In genomic region chr1:2238361-2239055, GRCh38 we compare ENCODE assay signal across 14 cellular contexts. TPM values are rescaled to one million over a fixed set of nuclear protein-coding genes. Genes with fewer than 3 reads are reported as not detected.
DNase-seq lines count a peak whose midpoint lies in the region; ATAC-seq and TF ChIP-seq lines count a peak whose summit lies in the region.
"Had no signal": no experiment of that assay in that cellular context is flagged by ENCODE, and none has a peak within 500 bp of the region (broad histone marks: within the 10 kb centered on the region; RNA-seq: fewer than 3 reads in every experiment).

No MANE protein-coding gene starts in this region.

- no peak for TF ChIP-seq CTCF in mesothelial cell of epicardium (IDR thresholded peaks at IDR 0.05; ENCODE audit: unreplicated experiment)
- no peak for TF ChIP-seq CTCF in tibial artery (IDR thresholded peaks at IDR 0.05)

- peak overlapping the region; percentile 90 to 94 for H3K27ac ChIP-seq in tibial artery

- no peaks in the 10 kb centered on the region for H3K27me3 Mint-ChIP-seq in effector memory CD8-positive, alpha-beta T cell
- no peaks in the 10 kb centered on the region for H3K27me3 Mint-ChIP-seq in mesothelial cell of epicardium (ENCODE audit: low read depth)
- H3K27me3 Mint-ChIP-seq: activated CD8-positive, alpha-beta memory T cell treated with anti-CD3 and anti-CD28 coated beads, Interleukin-2, amount 10 ng/mL, durations not matched to agents 7 days and 5 days had no signal

- no peak for DNase-seq in activated naive CD4-positive, alpha-beta T cell treated with anti-CD3 and anti-CD28 coated beads, Interleukin-2, amount 50 U/mL, for 72 hours (ENCODE audit: low spot score in 2 of 2)
- DNase-seq in activated naive CD4-positive, alpha-beta T cell (lab: John Stamatoyannopoulos, UW) = no peak
- DNase-seq in effector memory CD8-positive, alpha-beta T cell = no peak
- DNase-seq in mesothelial cell of epicardium (ENCODE audit: low spot score in 2 of 2, unreplicated experiment in 2 of 2) (no peak), tibial artery (no peak), SHP77 treated with DMSO at 0.1 percent for 48 hours (lab: John Stamatoyannopoulos, UW) (no peak), hepatic stellate cell (ENCODE audit: low spot score) (no peak), NCI-H2107 (lab: John Stamatoyannopoulos, UW) (no peak)
- DNase-seq: activated CD8-positive, alpha-beta memory T cell treated with anti-CD3 and anti-CD28 coated beads, Interleukin-2, amount 10 ng/mL, durations not matched to agents 7 days and 5 days; aorta; DMS79; midbrain; NCI-H1105; NCI-H524 treated with DMSO at 0.1 percent for 48 hours had no signal

- peaks cover 0 to 7% (median 0%) of the 10 kb centered on the region in 3 donors for H3K36me3 ChIP-seq in tibial artery

- no peak for ATAC-seq in activated naive CD4-positive, alpha-beta T cell treated with anti-CD3 and anti-CD28 coated beads, Interleukin-2, amount 50 U/mL, for 72 hours
- no peak for ATAC-seq in effector memory CD8-positive, alpha-beta T cell (replicated peaks)
- ATAC-seq: activated CD8-positive, alpha-beta memory T cell treated with anti-CD3 and anti-CD28 coated beads, Interleukin-2, amount 10 ng/mL, durations not matched to agents 7 days and 5 days had no signal

- H3K9me3 ChIP-seq in tibial artery = no peaks in the 10 kb centered on the region

- intact Hi-C loops in tibial artery (cut with DNase I; ENCODE audit: low total_unique reads) = no loop called here

- H3K27me3 ChIP-seq in tibial artery = no peaks in the 10 kb centered on the region

- peak overlapping the region; percentile 16 to 40 for H3K4me3 ChIP-seq in tibial artery

- H3K27ac Mint-ChIP-seq in activated naive CD4-positive, alpha-beta T cell treated with anti-CD3 and anti-CD28 coated beads, Interleukin-2, amount 50 U/mL, for 72 hours = peak overlapping the region; percentile 65 to 92
- peak overlapping the region; percentile 92 to 99 for H3K27ac Mint-ChIP-seq in effector memory CD8-positive, alpha-beta T cell
- peak overlapping the region; percentile 87 for H3K27ac Mint-ChIP-seq in mesothelial cell of epicardium
- H3K27ac Mint-ChIP-seq: activated CD8-positive, alpha-beta memory T cell treated with anti-CD3 and anti-CD28 coated beads, Interleukin-2, amount 10 ng/mL, durations not matched to agents 7 days and 5 days had no signal

- H3K9me3 Mint-ChIP-seq in activated naive CD4-positive, alpha-beta T cell treated with anti-CD3 and anti-CD28 coated beads, Interleukin-2, amount 50 U/mL, for 72 hours = no peaks in the 10 kb centered on the region
- no peaks in the 10 kb centered on the region for H3K9me3 Mint-ChIP-seq in effector memory CD8-positive, alpha-beta T cell
- no peaks in the 10 kb centered on the region for H3K9me3 Mint-ChIP-seq in mesothelial cell of epicardium

- peak overlapping the region in 1 of 2 donors; percentile 56 for H3K4me3 Mint-ChIP-seq in effector memory CD8-positive, alpha-beta T cell
- H3K4me3 Mint-ChIP-seq in mesothelial cell of epicardium = no peak overlapping the region
- H3K4me3 Mint-ChIP-seq: activated CD8-positive, alpha-beta memory T cell treated with anti-CD3 and anti-CD28 coated beads, Interleukin-2, amount 10 ng/mL, durations not matched to agents 7 days and 5 days had no signal

- H3K4me1 Mint-ChIP-seq in effector memory CD8-positive, alpha-beta T cell (ENCODE audit: low read depth in 2 of 2) = peaks cover 62 to 70% of the 10 kb centered on the region in 2 donors
- peaks cover 54% of the 10 kb centered on the region for H3K4me1 Mint-ChIP-seq in mesothelial cell of epicardium

- H3K36me3 Mint-ChIP-seq in activated naive CD4-positive, alpha-beta T cell treated with anti-CD3 and anti-CD28 coated beads, Interleukin-2, amount 50 U/mL, for 72 hours = peaks cover 0 to 20% of the 10 kb centered on the region in 2 donors
- peaks cover 100% of the 10 kb centered on the region for H3K36me3 Mint-ChIP-seq in effector memory CD8-positive, alpha-beta T cell (ENCODE audit: insufficient read depth)
- peaks cover 2% of the 10 kb centered on the region for H3K36me3 Mint-ChIP-seq in mesothelial cell of epicardium

- H3K4me1 ChIP-seq in tibial artery = peaks cover 16 to 99% (median 97%) of the 10 kb centered on the region in 4 donors

RNA-seq across cellular contexts. Expression of gene SKI, which starts 10.4 kb away (rescaled TPM):
- 10 to 100 TPM; 26.6 to 43.8 TPM for total RNA-seq in activated naive CD4-positive, alpha-beta T cell treated with anti-CD3 and anti-CD28 coated beads, Interleukin-2, amount 50 U/mL, for 72 hours
- 105 to 110 TPM (median 105 TPM) in 3 replicates for total RNA-seq in mesothelial cell of epicardium

RNA-seq across cellular contexts. Expression of gene FAAP20, which starts 43.9 kb away (rescaled TPM):
- total RNA-seq in activated naive CD4-positive, alpha-beta T cell treated with anti-CD3 and anti-CD28 coated beads, Interleukin-2, amount 50 U/mL, for 72 hours = 10 to 100 TPM; 59.1 to 66.9 TPM
- total RNA-seq in mesothelial cell of epicardium = 92.2 to 100 TPM (median 94.1 TPM) in 3 replicates
